ENCODE assay signal across 23 cellular contexts in genomic region chr6:70874181-70874913, GRCh38.
"Had no signal": no experiment of that assay in that cellular context is flagged by ENCODE, and none has a peak within 500 bp of the region (broad histone marks: within the 10 kb centered on the region; RNA-seq: fewer than 3 reads in every experiment).

No MANE protein-coding gene starts in this region.

- DNase-seq: activated CD4-positive, alpha-beta memory T cell treated with anti-CD3 and anti-CD28 coated beads for 36 hours; activated CD4-positive, alpha-beta T cell treated with anti-CD3 and anti-CD28 coated beads for 4 hours; activated CD4-positive, CD25-positive, alpha-beta regulatory T cell; activated effector memory CD4-positive, alpha-beta T cell treated with Interleukin-2 at 50 U/mL for 16 hours; activated naive CD4-positive, alpha-beta T cell treated with anti-CD3 and anti-CD28 coated beads for 36 hours; activated naive CD8-positive, alpha-beta T cell treated with anti-CD3 and anti-CD28 coated beads, Interleukin-2, amount 10 ng/mL, durations not matched to agents 7 days and 5 days; activated T-cell treated with anti-CD3 and anti-CD28 coated beads, Interleukin-2, amount 50 U/mL, for 72 hours; amygdala; colonic mucosa; dorsolateral prefrontal cortex; effector memory CD8-positive, alpha-beta T cell; naive thymus-derived CD8-positive, alpha-beta T cell; retina; stimulated activated CD4-positive, alpha-beta T cell treated with anti-CD3 and anti-CD28 coated beads, Interleukin-2, amount 100 ng/mL, for 48 hours; stimulated activated CD8-positive, alpha-beta memory T cell treated with anti-CD3 and anti-CD28 coated beads, Interleukin-4, amount 100 ng/mL, for 48 hours; stimulated activated naive B cell treated with anti-CD40 and anti-IgM and Interleukin-4, amounts not matched to agents 10 μg/mL and 1 μg/mL and 100 μg/mL, for 72 hours; transverse colon had no signal

- FAIRE-seq: bronchial epithelial cell, endothelial cell of umbilical vein, keratinocyte, urothelium cell line had no signal

- H3K27me3 ChIP-seq: colonic mucosa, dorsolateral prefrontal cortex, esophagus muscularis mucosa, transverse colon had no signal

- H3K4me1 ChIP-seq: colonic mucosa, esophagus muscularis mucosa, transverse colon had no signal

- H3K27ac ChIP-seq: colonic mucosa, dorsolateral prefrontal cortex, esophagus muscularis mucosa, transverse colon had no signal

- H3K36me3 ChIP-seq: colonic mucosa, esophagus muscularis mucosa, transverse colon had no signal

- H3K4me3 ChIP-seq: colonic mucosa, dorsolateral prefrontal cortex, esophagus muscularis mucosa, lung, transverse colon had no signal
